ENCODE assay signal across 30 cellular contexts in genomic region chr18:78865771-78866310, GRCh38.
"Had no signal": no experiment of that assay in that cellular context is flagged by ENCODE, and none has a peak within 500 bp of the region (broad histone marks: within the 10 kb centered on the region; RNA-seq: fewer than 3 reads in every experiment).

No MANE protein-coding gene starts in this region.

- H3K4me3 Mint-ChIP-seq: activated B cell treated with CpG ODN at 0.5 μM for 24 hours; activated CD4-positive, alpha-beta memory T cell treated with anti-CD3 and anti-CD28 coated beads for 36 hours; activated CD4-positive, alpha-beta T cell treated with anti-CD3 and anti-CD28 coated beads, Interleukin-2, amount 10 ng/mL, durations not matched to agents 24 days and 14 days; activated CD8-positive, alpha-beta memory T cell treated with anti-CD3 and anti-CD28 coated beads, Interleukin-2, amount 10 ng/mL, durations not matched to agents 7 days and 5 days; activated CD8-positive, alpha-beta T cell treated with anti-CD3 and anti-CD28 coated beads, Interleukin-2, amount 10 ng/mL, durations not matched to agents 7 days and 5 days; activated naive CD4-positive, alpha-beta T cell treated with anti-CD3 and anti-CD28 coated beads for 36 hours; activated naive CD4-positive, alpha-beta T cell treated with anti-CD3 and anti-CD28 coated beads, Interleukin-2, amount 50 U/mL, for 24 hours; activated naive CD8-positive, alpha-beta T cell treated with anti-CD3 and anti-CD28 coated beads, Interleukin-2, amount 10 ng/mL, durations not matched to agents 7 days and 5 days; activated T-helper 1 cell treated with anti-CD3 and anti-CD28 coated beads, Interleukin-12 subunit alpha, Interleukin-12 subunit beta, Interleukin-2, Interleukin-4 antibody, amounts not matched to agents 30 ng/mL and 10 ng/mL and 1 ng/mL, durations not matched to agents 14 hours and 24 hours and 36 hours; brain; central memory CD8-positive, alpha-beta T cell; dendritic cell treated with granulocyte-macrophage colony-stimulating factor and Interleukin-4, amounts not matched to agents 40 ng/mL and 50 ng/mL, for 4 days; endodermal cell; T-cell; T-helper 1 cell treated with Interleukin-12 subunit alpha and Interleukin-12 subunit beta and Interleukin-4 antibody, amounts not matched to agents 30 μg/mL and 1 μg/mL, for 36 hours; T-helper 2 cell treated with Interferon-gamma antibody and Interleukin-4, amounts not matched to agents 5 μg/mL and 100 μg/mL, for 36 hours had no signal

- H3K36me3 Mint-ChIP-seq: activated CD4-positive, alpha-beta memory T cell treated with anti-CD3 and anti-CD28 coated beads for 36 hours; activated CD8-positive, alpha-beta memory T cell treated with anti-CD3 and anti-CD28 coated beads, Interleukin-2, amount 10 ng/mL, durations not matched to agents 7 days and 5 days; activated naive CD4-positive, alpha-beta T cell treated with anti-CD3 and anti-CD28 coated beads, Interleukin-2, amount 50 U/mL, for 24 hours; activated naive CD8-positive, alpha-beta T cell treated with anti-CD3 and anti-CD28 coated beads, Interleukin-2, amount 10 ng/mL, durations not matched to agents 7 days and 5 days; brain; T-cell had no signal

- H3K27ac Mint-ChIP-seq: activated B cell treated with CpG ODN at 0.5 μM for 24 hours; activated CD4-positive, alpha-beta memory T cell treated with anti-CD3 and anti-CD28 coated beads for 36 hours; activated CD4-positive, alpha-beta T cell treated with anti-CD3 and anti-CD28 coated beads, Interleukin-2, amount 10 ng/mL, durations not matched to agents 24 days and 14 days; activated CD8-positive, alpha-beta memory T cell treated with anti-CD3 and anti-CD28 coated beads, Interleukin-2, amount 10 ng/mL, durations not matched to agents 7 days and 5 days; activated CD8-positive, alpha-beta T cell treated with anti-CD3 and anti-CD28 coated beads, Interleukin-2, amount 10 ng/mL, durations not matched to agents 7 days and 5 days; activated naive CD4-positive, alpha-beta T cell treated with anti-CD3 and anti-CD28 coated beads for 36 hours; activated naive CD4-positive, alpha-beta T cell treated with anti-CD3 and anti-CD28 coated beads, Interleukin-2, amount 50 U/mL, for 24 hours; activated naive CD8-positive, alpha-beta T cell treated with anti-CD3 and anti-CD28 coated beads, Interleukin-2, amount 10 ng/mL, durations not matched to agents 7 days and 5 days; activated T-helper 1 cell treated with anti-CD3 and anti-CD28 coated beads, Interleukin-12 subunit alpha, Interleukin-12 subunit beta, Interleukin-2, Interleukin-4 antibody, amounts not matched to agents 30 ng/mL and 10 ng/mL and 1 ng/mL, durations not matched to agents 14 hours and 24 hours and 36 hours; activated T-helper 2 cell treated with anti-CD3 and anti-CD28 coated beads, Interferon-gamma antibody, Interleukin-2, Interleukin-4, amounts not matched to agents 10 μg/mL and 5 μg/mL and 100 μg/mL, durations not matched to agents 14 hours and 24 hours and 36 hours; brain; dendritic cell treated with granulocyte-macrophage colony-stimulating factor and Interleukin-4, amounts not matched to agents 40 ng/mL and 50 ng/mL, for 4 days; endodermal cell; T-cell; T-helper 1 cell treated with Interleukin-12 subunit alpha and Interleukin-12 subunit beta and Interleukin-4 antibody, amounts not matched to agents 30 μg/mL and 1 μg/mL, for 36 hours; T-helper 2 cell treated with Interferon-gamma antibody and Interleukin-4, amounts not matched to agents 5 μg/mL and 100 μg/mL, for 36 hours had no signal

- DNase-seq: activated B cell treated with CpG ODN at 0.5 μM for 24 hours; activated CD4-positive, alpha-beta memory T cell treated with anti-CD3 and anti-CD28 coated beads for 36 hours; activated CD4-positive, alpha-beta T cell treated with anti-CD3 and anti-CD28 coated beads, Interleukin-2, amount 10 ng/mL, durations not matched to agents 24 days and 14 days; activated CD8-positive, alpha-beta memory T cell treated with anti-CD3 and anti-CD28 coated beads, Interleukin-2, amount 10 ng/mL, durations not matched to agents 7 days and 5 days; activated CD8-positive, alpha-beta memory T cell treated with anti-CD3 and anti-CD28 coated beads, Interleukin-2, amount 50 U/mL, for 4 hours; activated CD8-positive, alpha-beta T cell treated with anti-CD3 and anti-CD28 coated beads, Interleukin-2, amount 10 ng/mL, durations not matched to agents 7 days and 5 days; activated effector memory CD4-positive, alpha-beta T cell treated with anti-CD3 and anti-CD28 coated beads, Interleukin-2, amount 50 U/mL, for 16 hours; activated naive CD4-positive, alpha-beta T cell treated with anti-CD3 and anti-CD28 coated beads for 36 hours; activated naive CD8-positive, alpha-beta T cell treated with anti-CD3 and anti-CD28 coated beads, Interleukin-2, amount 10 ng/mL, durations not matched to agents 7 days and 5 days; activated T-cell treated with anti-CD3 and anti-CD28 coated beads, Interleukin-2, amount 50 U/mL, for 1 hour; activated T-cell treated with anti-CD3 and anti-CD28 coated beads, Interleukin-2, amount 50 U/mL, for 48 hours; dorsolateral prefrontal cortex; effector memory CD4-positive, alpha-beta T cell; endodermal cell; foreskin keratinocyte; gastrocnemius medialis; SW 1271; T-cell; T1000; WERI-Rb-1 had no signal

- H3K9me3 Mint-ChIP-seq: activated B cell treated with CpG ODN at 0.5 μM for 24 hours; activated CD4-positive, alpha-beta memory T cell treated with anti-CD3 and anti-CD28 coated beads for 36 hours; activated CD4-positive, alpha-beta T cell treated with anti-CD3 and anti-CD28 coated beads, Interleukin-2, amount 10 ng/mL, durations not matched to agents 24 days and 14 days; activated naive CD4-positive, alpha-beta T cell treated with anti-CD3 and anti-CD28 coated beads for 36 hours; activated naive CD4-positive, alpha-beta T cell treated with anti-CD3 and anti-CD28 coated beads, Interleukin-2, amount 50 U/mL, for 24 hours; activated naive CD8-positive, alpha-beta T cell treated with anti-CD3 and anti-CD28 coated beads, Interleukin-2, amount 10 ng/mL, durations not matched to agents 7 days and 5 days; activated T-helper 1 cell treated with anti-CD3 and anti-CD28 coated beads, Interleukin-12 subunit alpha, Interleukin-12 subunit beta, Interleukin-2, Interleukin-4 antibody, amounts not matched to agents 30 ng/mL and 10 ng/mL and 1 ng/mL, durations not matched to agents 14 hours and 24 hours and 36 hours; activated T-helper 2 cell treated with anti-CD3 and anti-CD28 coated beads, Interferon-gamma antibody, Interleukin-2, Interleukin-4, amounts not matched to agents 10 μg/mL and 5 μg/mL and 100 μg/mL, durations not matched to agents 14 hours and 24 hours and 36 hours; central memory CD8-positive, alpha-beta T cell; dendritic cell treated with granulocyte-macrophage colony-stimulating factor and Interleukin-4, amounts not matched to agents 40 ng/mL and 50 ng/mL, for 4 days; endodermal cell; T-cell; T-helper 1 cell treated with Interleukin-12 subunit alpha and Interleukin-12 subunit beta and Interleukin-4 antibody, amounts not matched to agents 30 μg/mL and 1 μg/mL, for 36 hours; T-helper 2 cell treated with Interferon-gamma antibody and Interleukin-4, amounts not matched to agents 5 μg/mL and 100 μg/mL, for 36 hours had no signal

- H3K4me1 Mint-ChIP-seq: activated B cell treated with CpG ODN at 0.5 μM for 24 hours; activated CD4-positive, alpha-beta T cell treated with anti-CD3 and anti-CD28 coated beads, Interleukin-2, amount 10 ng/mL, durations not matched to agents 24 days and 14 days; activated CD8-positive, alpha-beta memory T cell treated with anti-CD3 and anti-CD28 coated beads, Interleukin-2, amount 10 ng/mL, durations not matched to agents 7 days and 5 days; activated naive CD4-positive, alpha-beta T cell treated with anti-CD3 and anti-CD28 coated beads, Interleukin-2, amount 50 U/mL, for 24 hours; activated naive CD8-positive, alpha-beta T cell treated with anti-CD3 and anti-CD28 coated beads, Interleukin-2, amount 10 ng/mL, durations not matched to agents 7 days and 5 days; central memory CD8-positive, alpha-beta T cell; endodermal cell; T-cell had no signal

- ATAC-seq: activated CD4-positive, CD25-positive, alpha-beta regulatory T cell treated with anti-CD3 and anti-CD28 coated beads, Interleukin-2, amount 50 U/mL, for 24 hours; activated CD8-positive, alpha-beta memory T cell treated with anti-CD3 and anti-CD28 coated beads, Interleukin-2, amount 10 ng/mL, durations not matched to agents 7 days and 5 days; activated CD8-positive, alpha-beta T cell treated with anti-CD3 and anti-CD28 coated beads, Interleukin-2, amount 10 ng/mL, durations not matched to agents 7 days and 5 days; esophagus mucosa; foreskin keratinocyte; gastrocnemius medialis; T-cell had no signal

- H3K27me3 Mint-ChIP-seq: activated B cell treated with CpG ODN at 0.5 μM for 24 hours; activated CD4-positive, alpha-beta memory T cell treated with anti-CD3 and anti-CD28 coated beads for 36 hours; activated CD4-positive, alpha-beta T cell treated with anti-CD3 and anti-CD28 coated beads, Interleukin-2, amount 10 ng/mL, durations not matched to agents 24 days and 14 days had no signal
